In genomic region chr16:31475949-31476304, GRCh38 we compare ENCODE assay signal across 1 cellular context.
TF ChIP-seq lines count a peak whose summit lies in the region.

No MANE protein-coding gene starts in this region.

TF ChIP-seq in H1, 55 proteins besides CTCF, POLR2A, EP300 and RAD21:
- TF ChIP-seq EZH2 (IDR thresholded peaks at IDR 0.05; ENCODE audit: low read depth, low read length, severe bottlenecking) (peak; percentile 28), SIN3A (conservative IDR thresholded peaks at IDR 0.05 in 1 of 2, IDR thresholded peaks at IDR 0.05 in 1 of 2; ENCODE audit: low read depth in 1 of 2, low read length in 2 of 2) (no peak), MAX (IDR thresholded peaks at IDR 0.05) (peak; percentile 73), E2F6 (IDR thresholded peaks at IDR 0.05) (peak; percentile 72), SAP30 (IDR thresholded peaks at IDR 0.05; ENCODE audit: insufficient read depth, insufficient replicate concordance, low read length) (no peak)
